In genomic region chr1:162632234-162632666, GRCh38 we compare ENCODE assay signal across 10 cellular contexts. TPM values are rescaled to one million over a fixed set of nuclear protein-coding genes. Genes with fewer than 3 reads are reported as not detected.
DNase-seq lines count a peak whose midpoint lies in the region; TF ChIP-seq lines count a peak whose summit lies in the region.
"Had no signal": no experiment of that assay in that cellular context is flagged by ENCODE, and none has a peak within 500 bp of the region (broad histone marks: within the 10 kb centered on the region; RNA-seq: fewer than 3 reads in every experiment).

DDR2 (plus strand) TSS chr1:162632464; CDS start chr1:162719064, 86,600 bp downstream.

- H3K27ac Mint-ChIP-seq in activated CD4-positive, alpha-beta memory T cell treated with anti-CD3 and anti-CD28 coated beads for 36 hours = no peak within 1 kb of the TSS

- intact Hi-C loops in activated CD4-positive, alpha-beta memory T cell treated with anti-CD3 and anti-CD28 coated beads for 36 hours (cut with micrococcal nuclease) = no loop called here

- no peak within 1 kb of the TSS for H3K4me2 ChIP-seq in Loucy (ENCODE audit: low read depth, low read length, poor library complexity, severe bottlenecking)

- no peaks in the 10 kb centered on the region for H3F3A ChIP-seq in Loucy (ENCODE audit: low read depth)

- POLR2A ChIA-PET in activated CD4-positive, alpha-beta memory T cell treated with anti-CD3 and anti-CD28 coated beads for 36 hours (lab: Charles Lee) = no interaction called here

- no peaks in the 10 kb centered on the region for H3K27me3 ChIP-seq in Loucy (ENCODE audit: insufficient read depth, low read length, poor library complexity, severe bottlenecking)

- no peak within 1 kb of the TSS for H3K9ac ChIP-seq in Loucy (ENCODE audit: low read depth, low read length, poor library complexity, severe bottlenecking)

- CTCF ChIA-PET in activated CD4-positive, alpha-beta memory T cell treated with anti-CD3 and anti-CD28 coated beads for 36 hours (lab: Charles Lee) = interaction anchor here (1.0 kb wide), 1 partner anchor 576 kb away, joined by 3 read pairs; no protein-coding TSS in a partner anchor

- H3K9me3 Mint-ChIP-seq in activated CD4-positive, alpha-beta memory T cell treated with anti-CD3 and anti-CD28 coated beads for 36 hours = no peaks in the 10 kb centered on the region

- WGBS in mesodermal cell (ENCODE audit: insufficient coverage in 2 of 2), 2 experiments = 87% methylated on average over 4 of the region's 4 CpGs; no CpG with 5 or more reads in 1 of the 2 experiments

- no peaks in the 10 kb centered on the region for H3K9me2 ChIP-seq in Loucy (replicated peaks; ENCODE audit: low read depth, low read length)

- DNase-seq in dermis blood vessel endothelial cell = peak; percentile 40
- DNase-seq in ureter (ENCODE audit: low spot score) = peak; percentile 81
- no peak for DNase-seq in NOMO-1 (lab: John Stamatoyannopoulos, UW; ENCODE audit: unreplicated experiment in 2 of 2)
- DNase-seq in activated CD4-positive, alpha-beta memory T cell treated with anti-CD3 and anti-CD28 coated beads for 36 hours = no peak
- DNase-seq in glomerular visceral epithelial cell (ENCODE audit: extremely low spot score) = no peak
- no peak for DNase-seq in activated CD4-positive, CD25-positive, alpha-beta regulatory T cell (lab: John Stamatoyannopoulos, UW)
- DNase-seq: kidney glomerular epithelial cell had no signal

- no peaks in the 10 kb centered on the region for H3K36me3 Mint-ChIP-seq in activated CD4-positive, alpha-beta memory T cell treated with anti-CD3 and anti-CD28 coated beads for 36 hours

- no peaks in the 10 kb centered on the region for H3K4me1 Mint-ChIP-seq in activated CD4-positive, alpha-beta memory T cell treated with anti-CD3 and anti-CD28 coated beads for 36 hours (ENCODE audit: low read depth)

- H3K4me3 Mint-ChIP-seq in activated CD4-positive, alpha-beta memory T cell treated with anti-CD3 and anti-CD28 coated beads for 36 hours = no peak within 1 kb of the TSS

- H3K27ac ChIP-seq in mesodermal cell (ENCODE audit: low read depth, low read length, severe bottlenecking) = peak within 1 kb of the TSS; percentile 94
- H3K27ac ChIP-seq: VCaP had no signal

- H3K4me3 ChIP-seq in Loucy (ENCODE audit: low read length, poor library complexity, severe bottlenecking) = no peak within 1 kb of the TSS
- H3K4me3 ChIP-seq in mesodermal cell (ENCODE audit: extremely low read depth, insufficient read depth, low read length, poor library complexity, severe bottlenecking) = peak within 1 kb of the TSS; percentile 18

- H3K36me3 ChIP-seq in Loucy (ENCODE audit: insufficient read depth, low read length) = no peaks in the 10 kb centered on the region
- H3K36me3 ChIP-seq in mesodermal cell (ENCODE audit: control insufficient read depth, insufficient read depth, low read length) = no peaks in the 10 kb centered on the region

- no peaks in the 10 kb centered on the region for H4K20me1 ChIP-seq in Loucy (ENCODE audit: insufficient read depth, low read length, poor library complexity, severe bottlenecking)

- peak within 1 kb of the TSS; percentile 4; the same call in 1 of the 2 replicates for H2AFZ ChIP-seq in Loucy (ENCODE audit: low read length)

- H3K27me3 Mint-ChIP-seq in activated CD4-positive, alpha-beta memory T cell treated with anti-CD3 and anti-CD28 coated beads for 36 hours = peaks cover 2% of the 10 kb centered on the region

- no peak for TF ChIP-seq CTCF in Loucy (conservative IDR thresholded peaks at IDR 0.05; ENCODE audit: low read length)

- H3K4me1 ChIP-seq in Loucy (ENCODE audit: insufficient read depth, low read length, poor library complexity, severe bottlenecking) = no peaks in the 10 kb centered on the region
- peaks cover 21% of the 10 kb centered on the region for H3K4me1 ChIP-seq in mesodermal cell (ENCODE audit: control insufficient read depth, insufficient read depth, low read length, poor library complexity, severe bottlenecking)

- H3K79me2 ChIP-seq in Loucy (ENCODE audit: insufficient read depth, low read length) = no peaks in the 10 kb centered on the region

- no peaks in the 10 kb centered on the region for H3K9me3 ChIP-seq in Loucy (ENCODE audit: insufficient read depth, low read depth, low read length)
- no peaks in the 10 kb centered on the region for H3K9me3 ChIP-seq in mesodermal cell (ENCODE audit: control insufficient read depth, low read length)

RNA-seq across cellular contexts. Expression of gene DDR2, which starts in this region (rescaled TPM):
- 6.5 and 11.1 TPM in 2 replicates for total RNA-seq in dermis blood vessel endothelial cell
- polyA plus RNA-seq in mesodermal cell (2013, experiment 1 of 2) = 15.9 TPM
- polyA plus RNA-seq in mesodermal cell (2013, experiment 2 of 2) = 20.7 TPM
- total RNA-seq in ureter = 60.3 TPM
- total RNA-seq in activated CD4-positive, alpha-beta memory T cell treated with anti-CD3 and anti-CD28 coated beads for 36 hours = under 1 TPM; 0.19 to 0.36 TPM

Comparison
In these comparisons a context has a peak if more than half of its experiments do, and no peak if none do; other contexts are left out.
1. DNase-seq: peak in dermis blood vessel endothelial cell (single experiment) and ureter (single experiment); none in NOMO-1 (0 of 2), activated CD4-positive, alpha-beta memory T cell treated with anti-CD3 and anti-CD28 coated beads for 36 hours (single experiment), glomerular visceral epithelial cell (single experiment) and activated CD4-positive, CD25-positive, alpha-beta regulatory T cell (0 of 4).